ENCODE assay signal across 23 cellular contexts in genomic region chr6:147531321-147531720, GRCh38. TPM values are rescaled to one million over a fixed set of nuclear protein-coding genes. Genes with fewer than 3 reads are reported as not detected.
DNase-seq lines count a peak whose midpoint lies in the region; ATAC-seq and TF ChIP-seq lines count a peak whose summit lies in the region.
"Had no signal": no experiment of that assay in that cellular context is flagged by ENCODE, and none has a peak within 500 bp of the region (broad histone marks: within the 10 kb centered on the region; RNA-seq: fewer than 3 reads in every experiment).

No MANE protein-coding gene starts in this region.

- H3K36me3 ChIP-seq in breast epithelium (no peaks in the 10 kb centered on the region), MG63 (peaks cover 13% of the 10 kb centered on the region; the same call in 1 of the 2 replicates), right lobe of liver (peaks cover 0 to 2% (median 0%) of the 10 kb centered on the region in 4 donors), spleen (no peaks in the 10 kb centered on the region)
- H3K36me3 ChIP-seq: BE2C; BLaER1 treated with 17β-estradiol and CSF1 and Interleukin-3, amounts not matched to agents 10 nM and 100 nM; HAP-1 had no signal

- intact Hi-C loops in MCF 10A (cut with micrococcal nuclease) (no loop called here), breast epithelium (cut with DNase I; ENCODE audit: low total_unique reads) (loop anchor here (5.0 kb wide), 1 partner anchor 469 kb away; no protein-coding TSS in a partner anchor), right lobe of liver (cut with DNase I) (no loop called here), spleen (cut with DNase I; ENCODE audit: low total_unique reads) (no loop called here)

- H3K4me3 Mint-ChIP-seq in MCF 10A (ENCODE audit: unreplicated experiment): no peak overlapping the region
- H3K4me3 Mint-ChIP-seq: CD4-positive, alpha-beta T cell; HFFc6 had no signal

- WGBS in right lobe of liver (ENCODE audit: insufficient coverage, low coverage, low lambda C conversion rate, missing lambda C conversion rate): 77% methylated on average over 2 of the region's 2 CpGs
- 89 to 100% (median 96%) methylated on average over 2 of the region's 2 CpGs for WGBS in spleen, 5 donors

- CTCF ChIA-PET in MCF 10A (lab: Yijun Ruan, JAX): no interaction called here

- peak overlapping the region; percentile 40 for H3K27ac Mint-ChIP-seq in MCF 10A (ENCODE audit: low read depth, unreplicated experiment)
- H3K27ac Mint-ChIP-seq: CD14-positive monocyte; CD4-positive, alpha-beta T cell; CD8-positive, alpha-beta memory T cell; HFFc6 had no signal

- POLR2A ChIA-PET in MCF 10A (lab: Yijun Ruan, JAX): no interaction called here

- TF ChIP-seq POLR2A in breast epithelium (IDR thresholded peaks at IDR 0.05): no peak
- no peak for TF ChIP-seq POLR2A in right lobe of liver (IDR thresholded peaks at IDR 0.05)
- no peak for TF ChIP-seq POLR2A in spleen (IDR thresholded peaks at IDR 0.05)

- peaks cover 15% of the 10 kb centered on the region for H3K4me1 Mint-ChIP-seq in MCF 10A (ENCODE audit: insufficient read depth, unreplicated experiment)
- H3K4me1 Mint-ChIP-seq: CD14-positive monocyte had no signal

- H3K27me3 ChIP-seq in breast epithelium (no peaks in the 10 kb centered on the region), MG63 (no peaks in the 10 kb centered on the region), right lobe of liver (peaks cover 0 to 3% of the 10 kb centered on the region in 2 donors), spleen (replicated peaks in 1 of 7) (peaks cover 0 to 16% (median 0%) of the 10 kb centered on the region in 7 donors)
- H3K27me3 ChIP-seq: BE2C had no signal

- H3K36me3 Mint-ChIP-seq in MCF 10A (ENCODE audit: insufficient read depth, unreplicated experiment): no peaks in the 10 kb centered on the region
- H3K36me3 Mint-ChIP-seq: CD14-positive monocyte; CD8-positive, alpha-beta memory T cell had no signal

- H3K4me1 ChIP-seq in breast epithelium: no peaks in the 10 kb centered on the region
- H3K4me1 ChIP-seq in right lobe of liver: peaks cover 0 to 37% (median 10%) of the 10 kb centered on the region in 4 donors
- H3K4me1 ChIP-seq in spleen: peaks cover 0 to 9% (median 6%) of the 10 kb centered on the region in 6 donors
- H3K4me1 ChIP-seq: BE2C, HAP-1 had no signal

- H3K27me3 Mint-ChIP-seq in MCF 10A (ENCODE audit: insufficient read depth, unreplicated experiment): no peaks in the 10 kb centered on the region

- ATAC-seq in right lobe of liver: peak in 1 of 4 donors; percentile 35
- no peak for ATAC-seq in HG03175 (IDR thresholded peaks at IDR 0.05; ENCODE audit: unreplicated experiment)
- ATAC-seq: A549 had no signal

- TF ChIP-seq CTCF in MCF 10A (IDR thresholded peaks at IDR 0.05; ENCODE audit: unreplicated experiment) (no peak), breast epithelium (IDR thresholded peaks at IDR 0.05) (no peak), right lobe of liver (IDR thresholded peaks at IDR 0.05) (no peak), spleen (IDR thresholded peaks at IDR 0.05 in 8 of 11, conservative IDR thresholded peaks at IDR 0.05 in 3 of 11) (no peak)

- DNase-seq in MCF 10A (ENCODE audit: unreplicated experiment) (peak; percentile 25), breast epithelium (ENCODE audit: low spot score in 2 of 2) (no peak), MG63 (peak; percentile 90), right lobe of liver (peak in 1 of 3 donors; percentile 45), spleen (no peak), DMS 273 (lab: John Stamatoyannopoulos, UW; ENCODE audit: unreplicated experiment) (no peak)
- DNase-seq: 8988T; ACHN; AML-193; BE2C; CD4-positive, alpha-beta T cell; CD8-positive, alpha-beta memory T cell; DMS53; DMS79 treated with DMSO at 0.1 percent for 48 hours; GF-D8; GOT3; HFFc6 had no signal

- H3K4me3 ChIP-seq in breast epithelium: no peak overlapping the region
- H3K4me3 ChIP-seq in MG63: no peak overlapping the region
- no peak overlapping the region for H3K4me3 ChIP-seq in right lobe of liver
- H3K4me3 ChIP-seq in spleen: no peak overlapping the region
- H3K4me3 ChIP-seq: A549; BLaER1 treated with 17β-estradiol and CSF1 and Interleukin-3, amounts not matched to agents 10 nM and 100 nM; HAP-1 had no signal

- BruUV-seq in MCF 10A (replicated peaks; lab: Mats Ljungman, UMichigan): no TSS peak

- H3K27ac ChIP-seq in breast epithelium (no peak overlapping the region), right lobe of liver (peak overlapping the region in 2 of 3 donors; percentile 94), spleen (no peak overlapping the region)
- H3K27ac ChIP-seq: A549; BLaER1 treated with 17β-estradiol and CSF1 and Interleukin-3, amounts not matched to agents 10 nM and 100 nM had no signal

- H3K9me3 ChIP-seq in breast epithelium (no peaks in the 10 kb centered on the region), MG63 (no peaks in the 10 kb centered on the region), right lobe of liver (no peaks in the 10 kb centered on the region), spleen (no peaks in the 10 kb centered on the region)
- H3K9me3 ChIP-seq: A549; BE2C; BLaER1 treated with 17β-estradiol and CSF1 and Interleukin-3, amounts not matched to agents 10 nM and 100 nM; HAP-1 had no signal

- H3K9me3 Mint-ChIP-seq in MCF 10A (ENCODE audit: unreplicated experiment): no peaks in the 10 kb centered on the region

RNA-seq across cellular contexts. Expression of gene SAMD5, which starts 22.8 kb away (rescaled TPM):
- total RNA-seq in MCF 10A (2022): 2.3 and 2.6 TPM in 2 replicates
- 10 to 100 TPM in 1 of 3 donors, 1 to 10 TPM in 1, under 1 TPM in 1; 0.80 to 13.5 (median 8.8) TPM for total RNA-seq in breast epithelium
- 5.5 and 12.4 TPM in 2 replicates for total RNA-seq in MG63 (2014; rRNA removed; shearing (Covaris generic); ENCODE audit: low replicate concordance)
- 10 to 100 TPM in 4 of 6 experiments, 1 to 10 TPM in 2; 9.5 to 17.6 (median 11.5) TPM for total RNA-seq in right lobe of liver
- 1 to 10 TPM in 6 of 7 donors, under 1 TPM in 1; 0.85 to 5.0 (median 2.7) TPM for total RNA-seq in spleen
- polyA plus RNA-seq in spleen: under 1 TPM; 0.15 to 0.54 (median 0.30) TPM
- total RNA-seq: CD4-positive, alpha-beta T cell; G401; HFFc6 had no signal
- polyA plus RNA-seq: CD14-positive monocyte; CD8-positive, alpha-beta memory T cell had no signal

Comparison
In these comparisons a context has a peak if more than half of its experiments do, and no peak if none do; other contexts are left out.
1. DNase-seq: peak in MCF 10A (single experiment) and MG63 (single experiment); none in breast epithelium (0 of 2), spleen (single experiment) and DMS 273 (single experiment).
2. H3K27ac ChIP-seq: peak in right lobe of liver (2 of 3); none in breast epithelium (0 of 2) and spleen (0 of 8).